Comparison of ENCODE assay signal across 24 cellular contexts in genomic region chr6:154909821-154910220, GRCh38.
DNase-seq lines count a peak whose midpoint lies in the region; FAIRE-seq and TF ChIP-seq lines count a peak whose summit lies in the region.
"Had no signal": no experiment of that assay in that cellular context is flagged by ENCODE, and none has a peak within 500 bp of the region (broad histone marks: within the 10 kb centered on the region; RNA-seq: fewer than 3 reads in every experiment).

No MANE protein-coding gene starts in this region.

- DNase-seq in choroid plexus epithelial cell (ENCODE audit: low read depth), result peak; percentile 59
- peak; percentile 18 for DNase-seq in iPS-NIHi11 (ENCODE audit: low spot score)
- DNase-seq in HuH-7 (ENCODE audit: low spot score), result no peak
- no peak for DNase-seq in stimulated activated CD4-positive, alpha-beta T cell treated with anti-CD3 and anti-CD28 coated beads, Interleukin-2, amount 100 ng/mL, for 24 hours
- no peak for DNase-seq in thyroid gland
- no peak for DNase-seq in frontal cortex (ENCODE audit: low spot score in 2 of 2)
- DNase-seq: activated naive CD4-positive, alpha-beta T cell; activated T-cell treated with anti-CD3 and anti-CD28 coated beads for 4 hours; CD4-positive, alpha-beta T cell; DMS53; gastrocnemius medialis; Kasumi-1; NCI-H1048; NCI-H2081; NCI-H446 treated with DMSO at 0.1 percent for 48 hours; stimulated activated CD4-positive, alpha-beta T cell treated with anti-CD3 and anti-CD28 coated beads, Interleukin-12 subunit alpha, Interleukin-12 subunit beta, amount 100 ng/mL, for 4 hours; T-cell had no signal

- no peaks in the 10 kb centered on the region for H3K27me3 ChIP-seq in ACC112 (ENCODE audit: insufficient read depth, low read length)
- no peaks in the 10 kb centered on the region for H3K27me3 ChIP-seq in HUES64 (ENCODE audit: insufficient read depth, low read length)
- H3K27me3 ChIP-seq in thyroid gland, result no peaks in the 10 kb centered on the region
- H3K27me3 ChIP-seq: gastrocnemius medialis, neutrophil, vagina had no signal

- peak overlapping the region; percentile 43 for H3K9ac ChIP-seq in HUES64 (ENCODE audit: low read depth, low read length)

- TF ChIP-seq POLR2A in thyroid gland (IDR thresholded peaks at IDR 0.05), result no peak

- H3K36me3 ChIP-seq in ACC112 (ENCODE audit: insufficient read depth, low read length) (no peaks in the 10 kb centered on the region), HUES64 (ENCODE audit: insufficient read depth, low read length) (no peaks in the 10 kb centered on the region), thyroid gland (no peaks in the 10 kb centered on the region)
- H3K36me3 ChIP-seq: vagina had no signal

- H3K79me2 ChIP-seq in ACC112 (ENCODE audit: control insufficient read depth, insufficient read depth, low read length, unreplicated experiment), result no peaks in the 10 kb centered on the region

- no peak overlapping the region for H2AFZ ChIP-seq in ACC112 (ENCODE audit: low read length, unreplicated experiment)

- peak overlapping the region; percentile 23; the same call in 1 of the 2 replicates for H3K4me3 ChIP-seq in ACC112 (ENCODE audit: low read depth, low read length)
- no peak overlapping the region; the same call in 1 of the 2 replicates for H3K4me3 ChIP-seq in HUES64 (ENCODE audit: low read length)
- no peak overlapping the region for H3K4me3 ChIP-seq in choroid plexus epithelial cell (ENCODE audit: low read depth, low read length)
- no peak overlapping the region for H3K4me3 ChIP-seq in thyroid gland (replicated peaks in 1 of 3)
- H3K4me3 ChIP-seq: gastrocnemius medialis, vagina had no signal

- H3K9me3 ChIP-seq in HUES64 (ENCODE audit: insufficient read depth, low read depth, low read length) (no peaks in the 10 kb centered on the region), thyroid gland (no peaks in the 10 kb centered on the region)
- H3K9me3 ChIP-seq: gastrocnemius medialis, neutrophil, vagina had no signal

- FAIRE-seq in frontal cortex (lab: Jason Lieb, UNC), result no peak
- FAIRE-seq: colon, endometrium, GM12892 had no signal

- WGBS in HUES64, result 55% methylated on average over 7 of the region's 7 CpGs
- WGBS in thyroid gland, 2 donors, result 66 to 73% methylated on average over 7 of the region's 7 CpGs

- TF ChIP-seq CTCF in choroid plexus epithelial cell (conservative IDR thresholded peaks at IDR 0.05; ENCODE audit: low read depth, low read length) (no peak), thyroid gland (IDR thresholded peaks at IDR 0.05) (no peak)

- H3K4me1 ChIP-seq in ACC112 (ENCODE audit: control insufficient read depth, insufficient read depth, low read length, unreplicated experiment) (peaks cover 8% of the 10 kb centered on the region), HUES64 (ENCODE audit: insufficient read depth, low read length) (peaks cover 16% of the 10 kb centered on the region), thyroid gland (no peaks in the 10 kb centered on the region)
- H3K4me1 ChIP-seq: gastrocnemius medialis, vagina had no signal

- intact Hi-C loops in thyroid gland (cut with DNase I), result no loop called here

- no peak overlapping the region for H3K27ac ChIP-seq in ACC112 (ENCODE audit: low read depth, low read length)
- peak overlapping the region; percentile 59; the same call in 1 of the 2 replicates for H3K27ac ChIP-seq in HUES64 (ENCODE audit: low read depth, low read length)
- no peak overlapping the region for H3K27ac ChIP-seq in thyroid gland
- H3K27ac ChIP-seq: gastrocnemius medialis, neutrophil, vagina had no signal

Comparison
In these comparisons a context has a peak if more than half of its experiments do, and no peak if none do; other contexts are left out.
1. DNase-seq: peak in choroid plexus epithelial cell (single experiment) and iPS-NIHi11 (single experiment); none in HuH-7 (single experiment), stimulated activated CD4-positive, alpha-beta T cell treated with anti-CD3 and anti-CD28 coated beads, Interleukin-2, amount 100 ng/mL, for 24 hours (0 of 2), thyroid gland (0 of 2) and frontal cortex (0 of 2).